In the genomic region with DNA sequence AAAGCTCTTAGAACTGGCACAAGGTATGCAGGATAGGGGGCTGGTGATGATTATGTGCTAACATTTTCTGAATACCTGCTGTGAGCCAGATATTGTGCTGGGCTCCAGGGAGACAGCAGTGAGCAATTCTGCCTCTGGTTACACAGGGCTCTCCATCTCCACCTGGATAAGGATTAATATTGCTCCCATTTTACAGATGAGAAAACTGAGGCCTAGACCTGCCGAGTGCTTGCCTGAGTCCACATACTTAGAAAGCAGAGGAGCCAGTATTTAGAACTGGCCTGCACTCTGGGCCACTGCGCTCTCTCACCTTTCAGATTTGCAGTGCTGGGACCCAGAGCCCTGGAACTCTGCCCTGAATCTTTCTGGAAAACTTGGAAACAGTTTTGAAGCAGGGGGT, we compare ENCODE assay signal across 27 cellular contexts.
"Had no signal": no experiment of that assay in that cellular context is flagged by ENCODE, and none has a peak within 500 bp of the region (broad histone marks: within the 10 kb centered on the region; RNA-seq: fewer than 3 reads in every experiment).

No MANE protein-coding gene starts in this region.

- H3K27me3 ChIP-seq: testis, thyroid gland, tibial nerve, transverse colon, upper lobe of left lung, upper lobe of right lung, uterus, vagina had no signal

- ATAC-seq: stimulated activated effector memory CD8-positive, alpha-beta T cell treated with anti-CD3 and anti-CD28 coated beads, Interleukin-12 subunit alpha, Interleukin-12 subunit beta, amount 100 ng/mL, for 72 hours; stimulated activated memory B cell treated with anti-CD40 and anti-IgM and Interleukin-4, amounts not matched to agents 10 μg/mL and 1 μg/mL and 100 μg/mL, for 72 hours; stimulated activated naive B cell treated with anti-CD40 and anti-IgM and Interleukin-4, amounts not matched to agents 10 μg/mL and 1 μg/mL and 100 μg/mL, for 72 hours; stimulated activated naive CD8-positive, alpha-beta T cell treated with anti-CD3 and anti-CD28 coated beads, Interleukin-15, amount 100 ng/mL, for 72 hours; stimulated activated naive CD8-positive, alpha-beta T cell treated with anti-CD3 and anti-CD28 coated beads, Interleukin-15, Interleukin-2, amounts not matched to agents 100 U/mL and 50 U/mL, for 24 hours; upper lobe of right lung had no signal

- DNase-seq: stimulated activated CD4-positive, alpha-beta T cell treated with anti-CD3 and anti-CD28 coated beads, Interleukin-2, amount 100 ng/mL, for 48 hours; stimulated activated CD4-positive, alpha-beta T cell treated with anti-CD3 and anti-CD28 coated beads, Interleukin-4, amount 100 ng/mL, for 1 hour; stimulated activated CD4-positive, alpha-beta T cell treated with anti-CD3 and anti-CD28 coated beads, Interleukin-4, amount 100 ng/mL, for 24 hours; stimulated activated CD4-positive, alpha-beta T cell treated with anti-CD3 and anti-CD28 coated beads, Interleukin-4, amount 100 ng/mL, for 4 hours; stimulated activated CD8-positive, alpha-beta memory T cell treated with anti-CD3 and anti-CD28 coated beads, Interleukin-4, amount 100 ng/mL, for 48 hours; stimulated activated naive B cell treated with anti-CD40 and anti-IgM and Interleukin-4, amounts not matched to agents 10 μg/mL and 1 μg/mL and 100 μg/mL, for 72 hours; stimulated activated naive CD4-positive, alpha-beta T cell; stimulated activated naive CD4-positive, alpha-beta T cell treated with Interleukin-2 at 50 U/mL for 16 hours; stimulated activated naive CD8-positive, alpha-beta T cell treated with anti-CD3 and anti-CD28 coated beads, Interleukin-15, amount 100 ng/mL, for 72 hours; stimulated activated naive CD8-positive, alpha-beta T cell treated with anti-CD3 and anti-CD28 coated beads, Interleukin-15, Interleukin-2, amounts not matched to agents 100 U/mL and 50 U/mL, for 24 hours; stomach; substantia nigra; testis; thyroid gland; tibial artery; transverse colon; trophoblast cell; upper lobe of left lung; upper lobe of right lung; uterus had no signal

- FAIRE-seq: urothelium cell line had no signal

- H3K27ac ChIP-seq: stomach, suprapubic skin, testis, thoracic aorta, thyroid gland, tibial artery, tibial nerve, transverse colon, upper lobe of left lung, upper lobe of right lung, uterus, vagina had no signal

- H3K4me1 ChIP-seq: stomach, suprapubic skin, testis, thyroid gland, tibial artery, tibial nerve, transverse colon, upper lobe of left lung, upper lobe of right lung, uterus, vagina had no signal

- H3K4me3 ChIP-seq: stomach, suprapubic skin, testis, thoracic aorta, thyroid gland, tibial artery, tibial nerve, transverse colon, upper lobe of left lung, upper lobe of right lung, uterus, vagina had no signal

- H3K9me3 ChIP-seq: suprapubic skin, testis, thoracic aorta, thyroid gland, tibial artery, transverse colon, upper lobe of left lung, upper lobe of right lung, uterus, vagina had no signal

- H3K36me3 ChIP-seq: stomach, suprapubic skin, thoracic aorta, thyroid gland, tibial artery, tibial nerve, transverse colon, upper lobe of left lung, upper lobe of right lung, uterus, vagina had no signal
